ENCODE assay signal across 8 cellular contexts in the genomic region with DNA sequence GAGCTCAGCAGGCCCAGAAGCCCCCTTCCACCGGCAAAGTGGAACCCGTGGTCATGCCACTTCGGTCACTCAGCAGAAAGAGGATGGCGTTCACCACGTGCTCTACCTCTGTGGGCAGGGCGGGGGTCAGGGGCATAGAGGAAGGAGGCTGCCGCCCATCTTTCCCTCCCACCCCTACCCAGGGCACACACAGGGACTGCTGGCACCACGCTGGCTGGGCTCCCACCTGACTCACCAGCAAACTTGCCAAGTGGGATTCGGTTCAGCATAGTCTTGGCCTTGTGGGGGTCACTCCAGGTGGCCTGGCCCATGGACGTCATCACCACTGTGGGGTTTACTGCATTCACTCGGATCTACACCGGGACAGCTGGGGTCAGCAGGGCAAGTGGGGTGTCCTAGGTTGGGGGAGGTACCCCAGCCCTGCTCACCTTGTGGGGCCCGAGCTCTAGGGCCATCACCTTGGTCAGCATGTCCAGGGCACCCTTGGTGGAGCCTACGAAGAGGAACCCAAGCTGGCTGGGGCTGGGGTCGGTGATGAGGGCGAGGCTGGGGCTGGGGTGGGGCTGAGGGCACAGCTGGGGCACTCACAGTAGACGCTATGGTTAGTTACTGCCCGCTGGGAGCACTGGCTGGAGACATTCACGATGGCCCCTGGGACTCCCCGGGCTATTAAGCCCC. TPM values are rescaled to one million over a fixed set of nuclear protein-coding genes. Genes with fewer than 3 reads are reported as not detected.
DNase-seq lines count a peak whose midpoint lies in the region; ATAC-seq, FAIRE-seq and TF ChIP-seq lines count a peak whose summit lies in the region.

No MANE protein-coding gene starts in this region.

- H2AFZ ChIP-seq in PC-9 = no peak overlapping the region

- POLR2A ChIA-PET in Caco-2 (lab: Charles Lee) = interaction anchor here (0.6 kb wide), 1 partner anchor 482 kb away, joined by 5 read pairs; no protein-coding TSS in a partner anchor
- POLR2A ChIA-PET in PC-9 (lab: Charles Lee; ENCODE audit: unreplicated experiment) = no interaction called here

- BruUV-seq in Caco-2 (replicated peaks; lab: Mats Ljungman, UMichigan) = TSS peak; percentile 64
- BruUV-seq in PC-9 (replicated peaks; lab: Mats Ljungman, UMichigan) = TSS peak; percentile 59

- no peak overlapping the region for H3K9ac ChIP-seq in endodermal cell (ENCODE audit: extremely low read depth, low read length, poor library complexity, severe bottlenecking)

- no peak overlapping the region for H3K27ac ChIP-seq in PC-9
- H3K27ac ChIP-seq in endodermal cell (ENCODE audit: low read depth, low read length) = no peak overlapping the region
- no peak overlapping the region for H3K27ac ChIP-seq in pancreas

- H3K27me3 Mint-ChIP-seq in Caco-2 (ENCODE audit: insufficient read depth, unreplicated experiment) (no peaks in the 10 kb centered on the region), endodermal cell (ENCODE audit: insufficient read depth) (peaks cover 12% of the 10 kb centered on the region)

- H3K4me1 ChIP-seq in Caco-2 (peaks cover 24% of the 10 kb centered on the region), PC-9 (replicated peaks; ENCODE audit: insufficient read depth) (0 out of 2 replicates have a peak, but pooled peaks cover 6% of the 10 kb centered on the region), endodermal cell (ENCODE audit: control insufficient read depth, insufficient read depth, low read length) (no peaks in the 10 kb centered on the region), pancreas (peaks cover 4 to 13% (median 5%) of the 10 kb centered on the region in 3 donors)

- H3K9me3 ChIP-seq in Caco-2 = no peaks in the 10 kb centered on the region
- no peaks in the 10 kb centered on the region for H3K9me3 ChIP-seq in PC-9 (ENCODE audit: insufficient read depth, low read depth)
- H3K9me3 ChIP-seq in endodermal cell (ENCODE audit: control insufficient read depth, low read length) = no peaks in the 10 kb centered on the region
- no peaks in the 10 kb centered on the region for H3K9me3 ChIP-seq in pancreas

- no peaks in the 10 kb centered on the region for H3K27me3 ChIP-seq in Caco-2 (replicated peaks; ENCODE audit: control insufficient read depth, insufficient read depth, low read length)
- no peaks in the 10 kb centered on the region for H3K27me3 ChIP-seq in PC-9 (ENCODE audit: insufficient read depth, low read depth)
- no peaks in the 10 kb centered on the region for H3K27me3 ChIP-seq in endodermal cell (ENCODE audit: control insufficient read depth, insufficient read depth, low read length, poor library complexity, severe bottlenecking)
- H3K27me3 ChIP-seq in pancreas = no peaks in the 10 kb centered on the region

- H3K36me3 ChIP-seq in Caco-2 (ENCODE audit: control insufficient read depth, insufficient read depth, low read length) = no peaks in the 10 kb centered on the region; the same call in 1 of the 2 replicates
- no peaks in the 10 kb centered on the region for H3K36me3 ChIP-seq in PC-9 (ENCODE audit: low read depth)
- no peaks in the 10 kb centered on the region for H3K36me3 ChIP-seq in endodermal cell (ENCODE audit: control insufficient read depth, insufficient read depth, low read length)
- H3K36me3 ChIP-seq in pancreas = no peaks in the 10 kb centered on the region

- peak overlapping the region; percentile 55 for H3K27ac Mint-ChIP-seq in Caco-2 (ENCODE audit: unreplicated experiment)
- H3K27ac Mint-ChIP-seq in endodermal cell = no peak overlapping the region

- intact Hi-C loops in Caco-2 (cut with micrococcal nuclease; ENCODE audit: unreplicated experiment) = loop anchor here (2.0 kb wide), 1 partner anchor 63 kb away; a partner anchor contains a TSS
- intact Hi-C loops in PC-9 (cut with micrococcal nuclease; ENCODE audit: unreplicated experiment) = loop anchor here (2.0 to 10.0 kb wide), 3 partner anchors 61 to 209 kb away; a partner anchor contains a TSS
- intact Hi-C loops in pancreas (cut with DNase I) = no loop called here

- WGBS in endodermal cell (ENCODE audit: insufficient coverage in 1 of 2, insufficient read length in 1 of 2), 2 experiments = 92% methylated on average over 10 to 20 of the region's 20 CpGs
- WGBS in pancreas, 2 donors = 75 to 81% methylated on average over 18 to 20 of the region's 20 CpGs

- H3K4me2 ChIP-seq in PC-9 = peak overlapping the region; percentile 90

- peak overlapping the region; percentile 79 for H3K4me3 ChIP-seq in Caco-2 (ENCODE audit: low read depth, low read length)
- H3K4me3 ChIP-seq in PC-9 = peak overlapping the region; percentile 66; the same call in 1 of the 2 replicates
- H3K4me3 ChIP-seq in endodermal cell (ENCODE audit: low read length) = peak overlapping the region; percentile 86
- H3K4me3 ChIP-seq in pancreas = peak overlapping the region; percentile 62 to 75 (median 70)

- H4K20me1 ChIP-seq in PC-9 (ENCODE audit: insufficient read depth) = no peaks in the 10 kb centered on the region

- H3K36me3 Mint-ChIP-seq in Caco-2 (ENCODE audit: insufficient read depth, unreplicated experiment) = peaks cover 19% of the 10 kb centered on the region
- peaks cover 3% of the 10 kb centered on the region for H3K36me3 Mint-ChIP-seq in endodermal cell (ENCODE audit: low read depth)

- H3K4me3 Mint-ChIP-seq in Caco-2 (ENCODE audit: unreplicated experiment) = peak overlapping the region; percentile 86
- H3K4me3 Mint-ChIP-seq in endodermal cell = peak overlapping the region; percentile 62

- H3F3A ChIP-seq in PC-9 (ENCODE audit: insufficient read depth, low read depth) = peaks cover 4% of the 10 kb centered on the region; the same call in 1 of the 2 replicates

- ATAC-seq in pancreas = no peak
- ATAC-seq in GM21360 (IDR thresholded peaks at IDR 0.05; ENCODE audit: unreplicated experiment) = no peak
- no peak for ATAC-seq in GM18867 (IDR thresholded peaks at IDR 0.05; ENCODE audit: unreplicated experiment)

- TF ChIP-seq CTCF in Caco-2 (IDR thresholded peaks at IDR 0.05; ENCODE audit: insufficient read depth in 1 of 2, low read depth in 1 of 2, low read length in 1 of 2, severe bottlenecking in 1 of 2, unreplicated experiment in 1 of 2) (no peak), PC-9 (conservative IDR thresholded peaks at IDR 0.05) (no peak), endodermal cell (conservative IDR thresholded peaks at IDR 0.05) (no peak), pancreas (IDR thresholded peaks at IDR 0.05) (no peak)

- no peaks in the 10 kb centered on the region for H3K9me2 ChIP-seq in PC-9 (ENCODE audit: insufficient read depth)

- DNase-seq in Caco-2 = no peak
- no peak for DNase-seq in PC-9
- DNase-seq in endodermal cell = no peak
- DNase-seq in pancreas = no peak
- no peak for DNase-seq in NCI-H187 treated with DMSO at 0.1 percent for 48 hours (lab: John Stamatoyannopoulos, UW)
- DNase-seq in NCI-H345 (lab: John Stamatoyannopoulos, UW) = no peak

- CTCF ChIA-PET in Caco-2 (lab: Charles Lee) (interaction anchor here (0.6 to 2.4 kb wide), 4 partner anchors 14 to 211 kb away, joined by 3 to 42 read pairs (median 10); a partner anchor contains a TSS), PC-9 (lab: Charles Lee) (interaction anchor here (0.7 kb wide), 2 partner anchors 14 to 68 kb away, joined by 3 to 5 read pairs; no protein-coding TSS in a partner anchor)

- H3K4me1 Mint-ChIP-seq in Caco-2 (ENCODE audit: low read depth, unreplicated experiment) = peaks cover 5% of the 10 kb centered on the region
- H3K4me1 Mint-ChIP-seq in endodermal cell = peaks cover 4% of the 10 kb centered on the region

- peaks cover under 1% of the 10 kb centered on the region for H3K9me3 Mint-ChIP-seq in Caco-2 (ENCODE audit: unreplicated experiment)
- peaks cover 3% of the 10 kb centered on the region for H3K9me3 Mint-ChIP-seq in endodermal cell

- FAIRE-seq in pancreas (lab: Jason Lieb, UNC) = no peak

- no peaks in the 10 kb centered on the region for H3K79me2 ChIP-seq in PC-9 (ENCODE audit: low read depth)

RNA-seq across cellular contexts. Expression of a gene that starts 1.4 kb away (rescaled TPM):
- total RNA-seq in Caco-2 (2022) (197 and 208 TPM in 2 replicates), PC-9 (2021) (120 and 129 TPM in 2 replicates), endodermal cell (10 to 100 TPM; 73.8 to 83.6 TPM), pancreas (10 to 100 TPM; 34.8 to 87.4 (median 51.1) TPM)
- polyA plus RNA-seq in endodermal cell (2013, experiment 1 of 2) = 84.8 TPM
- polyA plus RNA-seq in endodermal cell (2013, experiment 2 of 2) = 72.9 TPM
- 100 to 1,000 TPM in 1 of 2 donors, 10 to 100 TPM in 1; 86.7 to 108 TPM for polyA plus RNA-seq in pancreas

RNA-seq across cellular contexts. Expression of a gene that starts 4.6 kb away (rescaled TPM):
- total RNA-seq in Caco-2 (2022) (94.5 and 96.7 TPM in 2 replicates), PC-9 (2021) (32.3 and 41.6 TPM in 2 replicates), endodermal cell (10 to 100 TPM; 45.7 to 53.9 TPM), pancreas (1 to 10 TPM in 5 of 6 donors, under 1 TPM in 1; 0.97 to 3.3 (median 1.9) TPM)
- 58.8 TPM for polyA plus RNA-seq in endodermal cell (2013, experiment 1 of 2)
- polyA plus RNA-seq in endodermal cell (2013, experiment 2 of 2) = 53.5 TPM
- 10 to 100 TPM in 1 of 2 donors, 1 to 10 TPM in 1; 6.0 to 12.6 TPM for polyA plus RNA-seq in pancreas

RNA-seq across cellular contexts. Expression of a gene that starts 13.0 kb away (rescaled TPM):
- 33.2 and 38.2 TPM in 2 replicates for total RNA-seq in Caco-2 (2022)
- total RNA-seq in PC-9 (2021) = 41.5 and 42.6 TPM in 2 replicates
- 10 to 100 TPM; 35.1 to 38.9 TPM for total RNA-seq in endodermal cell
- 22.3 TPM for polyA plus RNA-seq in endodermal cell (2013, experiment 1 of 2)
- 20.1 TPM for polyA plus RNA-seq in endodermal cell (2013, experiment 2 of 2)
- 1 to 10 TPM; 5.3 to 9.9 (median 6.2) TPM for total RNA-seq in pancreas
- polyA plus RNA-seq in pancreas = 10 to 100 TPM; 20.0 to 21.6 TPM

RNA-seq across cellular contexts. Expression of a gene that starts 13.4 kb away (rescaled TPM):
- 85.3 and 94.9 TPM in 2 replicates for total RNA-seq in Caco-2 (2022)
- 115 and 132 TPM in 2 replicates for total RNA-seq in PC-9 (2021)
- 10 to 100 TPM; 80.0 to 85.0 TPM for total RNA-seq in endodermal cell
- polyA plus RNA-seq in endodermal cell (2013, experiment 1 of 2) = 62.5 TPM
- 61.5 TPM for polyA plus RNA-seq in endodermal cell (2013, experiment 2 of 2)
- 10 to 100 TPM; 14.0 to 28.6 (median 16.4) TPM for total RNA-seq in pancreas
- 10 to 100 TPM; 43.6 to 62.4 TPM for polyA plus RNA-seq in pancreas

RNA-seq across cellular contexts. Expression of a gene that starts 15.5 kb away (rescaled TPM):
- 33.0 and 35.5 TPM in 2 replicates for total RNA-seq in Caco-2 (2022)
- total RNA-seq in PC-9 (2021) = 40.4 and 49.1 TPM in 2 replicates
- 10 to 100 TPM; 46.3 to 54.5 TPM for total RNA-seq in endodermal cell
- polyA plus RNA-seq in endodermal cell (2013, experiment 1 of 2) = 44.6 TPM
- polyA plus RNA-seq in endodermal cell (2013, experiment 2 of 2) = 43.4 TPM
- total RNA-seq in pancreas = 10 to 100 TPM; 18.2 to 30.8 (median 28.4) TPM
- polyA plus RNA-seq in pancreas = 10 to 100 TPM; 57.9 to 59.1 TPM

Comparison
In these comparisons a context has a peak if more than half of its experiments do, and no peak if none do; other contexts are left out.
1. intact Hi-C loops: an anchor here in Caco-2 (2.0 kb wide) and PC-9 (2.0 to 10.0 kb wide); none called in pancreas.